Comparison of ENCODE assay signal across 11 cellular contexts in genomic region chr2:214310319-214310718, GRCh38.
A peak's percentile ranks its signal among the peaks of the same experiment; 100 is the strongest.
DNase-seq lines count a peak whose midpoint lies in the region; ATAC-seq, FAIRE-seq and TF ChIP-seq lines count a peak whose summit lies in the region.
"Had no signal": no experiment of that assay in that cellular context is flagged by ENCODE, and none has a peak within 500 bp of the region (broad histone marks: within the 10 kb centered on the region; RNA-seq: fewer than 3 reads in every experiment).

No MANE protein-coding gene starts in this region.

- TF ChIP-seq POLR2A in H54 (IDR thresholded peaks at IDR 0.05; ENCODE audit: low read depth, low read length), result no peak
- no peak for TF ChIP-seq POLR2A in NB4 (IDR thresholded peaks at IDR 0.05; ENCODE audit: extremely low read depth, insufficient read length)
- no peak for TF ChIP-seq POLR2A in sigmoid colon (IDR thresholded peaks at IDR 0.05)

- no peaks in the 10 kb centered on the region for H3K9me3 ChIP-seq in sigmoid colon
- H3K9me3 ChIP-seq: transverse colon had no signal

- no peaks in the 10 kb centered on the region for H3K4me1 ChIP-seq in sigmoid colon
- H3K4me1 ChIP-seq: transverse colon had no signal

- H3K27ac ChIP-seq in sigmoid colon, result no peak overlapping the region
- H3K27ac ChIP-seq: transverse colon had no signal

- TF ChIP-seq CTCF in GM13976 (IDR thresholded peaks at IDR 0.05; ENCODE audit: borderline replicate concordance, control extremely low read depth, extremely low read depth, insufficient read depth, missing control alignments), result peak; percentile 16
- TF ChIP-seq CTCF in NB4 (IDR thresholded peaks at IDR 0.05; ENCODE audit: low read depth, low read length), result peak; percentile 26
- no peak for TF ChIP-seq CTCF in sigmoid colon (IDR thresholded peaks at IDR 0.05)

- no peak for TF ChIP-seq EP300 in sigmoid colon (IDR thresholded peaks at IDR 0.05)

- H3K4me3 ChIP-seq in NB4 (ENCODE audit: low read depth, low read length) (no peak overlapping the region), sigmoid colon (no peak overlapping the region)
- H3K4me3 ChIP-seq: transverse colon had no signal

- intact Hi-C loops in sigmoid colon (cut with DNase I), result no loop called here

- ATAC-seq in left lobe of liver, result peak; percentile 60

- DNase-seq in GM13976 (ENCODE audit: low spot score), result no peak
- DNase-seq in H54 (ENCODE audit: insufficient read length, low spot score), result no peak
- DNase-seq in NB4 (ENCODE audit: low read depth), result peak; percentile 7
- no peak for DNase-seq in left lobe of liver (ENCODE audit: low spot score)
- DNase-seq in NCI-H1092 treated with DMSO at 0.1 percent for 48 hours (lab: John Stamatoyannopoulos, UW), result no peak
- DNase-seq in COLO668 (lab: John Stamatoyannopoulos, UW; ENCODE audit: unreplicated experiment), result no peak
- DNase-seq in sigmoid colon, result no peak
- DNase-seq in NCI-H1930 (lab: John Stamatoyannopoulos, UW), result no peak
- DNase-seq: NCI-H1436 treated with DMSO at 0.1 percent for 48 hours, transverse colon had no signal

- no peaks in the 10 kb centered on the region for H3K27me3 ChIP-seq in sigmoid colon
- H3K27me3 ChIP-seq: transverse colon had no signal

- in situ Hi-C loops in GM13976 (cut with MboI; ENCODE audit: low sequenced_read_pairs, unreplicated experiment), result no loop called here

- FAIRE-seq in H54 (lab: Jason Lieb, UNC), result peak; percentile 27
- FAIRE-seq: GM12891 had no signal

- H3K36me3 ChIP-seq in sigmoid colon, result no peaks in the 10 kb centered on the region
- H3K36me3 ChIP-seq: transverse colon had no signal

Comparison
In these comparisons a context has a peak if more than half of its experiments do, and no peak if none do; other contexts are left out.
1. CTCF ChIP-seq: peak in GM13976 (single experiment) and NB4 (single experiment); none in sigmoid colon (0 of 4).